28 cellular contexts compared by ENCODE assay signal in the genomic region with DNA sequence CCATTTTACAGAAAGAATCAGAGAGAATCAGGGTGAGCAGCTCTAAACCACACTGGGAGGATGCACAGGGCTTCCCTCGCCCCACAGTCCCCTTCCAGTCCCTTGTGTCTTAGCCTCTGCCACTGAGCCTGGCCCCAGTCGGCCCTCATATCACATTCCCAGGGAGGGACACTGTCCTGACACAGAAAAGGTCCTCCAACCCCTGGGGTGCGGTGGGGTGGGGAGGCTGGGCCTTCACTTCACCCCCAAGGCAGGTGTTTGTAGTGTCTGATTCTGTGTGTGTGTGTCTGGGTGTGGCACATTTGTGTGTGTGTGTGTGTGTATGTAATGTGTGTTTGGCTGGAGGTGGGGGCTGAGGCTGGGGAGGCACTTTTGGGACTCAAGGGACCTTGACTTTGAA. TPM values are rescaled to one million over a fixed set of nuclear protein-coding genes. Genes with fewer than 3 reads are reported as not detected.
A peak's percentile ranks its signal among the peaks of the same experiment; 100 is the strongest.
DNase-seq lines count a peak whose midpoint lies in the region; ATAC-seq and TF ChIP-seq lines count a peak whose summit lies in the region.
"Had no signal": no experiment of that assay in that cellular context is flagged by ENCODE, and none has a peak within 500 bp of the region (broad histone marks: within the 10 kb centered on the region; RNA-seq: fewer than 3 reads in every experiment).

No MANE protein-coding gene starts in this region.

- peaks cover 33% of the 10 kb centered on the region for H3K4me1 Mint-ChIP-seq in nephron

- WGBS in esophagus squamous epithelium, 2 donors = 60 to 100% methylated on average over 1 of the region's 3 CpGs

- TF ChIP-seq CTCF in nephron (IDR thresholded peaks at IDR 0.05; ENCODE audit: unreplicated experiment in 3 of 3) (no peak), esophagus squamous epithelium (IDR thresholded peaks at IDR 0.05) (no peak)

- no peaks in the 10 kb centered on the region for H3K9me3 Mint-ChIP-seq in nephron
- H3K9me3 Mint-ChIP-seq: activated naive CD8-positive, alpha-beta T cell treated with anti-CD3 and anti-CD28 coated beads for 36 hours; CD8-positive, alpha-beta memory T cell had no signal

- H3K4me3 Mint-ChIP-seq in nephron = peak overlapping the region in 2 of 3 experiments; percentile 19 to 91
- H3K4me3 Mint-ChIP-seq: activated naive CD8-positive, alpha-beta T cell treated with anti-CD3 and anti-CD28 coated beads for 36 hours; CD8-positive, alpha-beta memory T cell had no signal

- H3K27ac ChIP-seq in esophagus squamous epithelium = no peak overlapping the region
- H3K27ac ChIP-seq: suprapubic skin had no signal

- no peaks in the 10 kb centered on the region for H3K36me3 ChIP-seq in esophagus squamous epithelium
- H3K36me3 ChIP-seq: left ventricle myocardium inferior, suprapubic skin had no signal

- peaks cover 4% of the 10 kb centered on the region for H3K36me3 Mint-ChIP-seq in nephron (ENCODE audit: low read depth)
- H3K36me3 Mint-ChIP-seq: activated naive CD8-positive, alpha-beta T cell treated with anti-CD3 and anti-CD28 coated beads for 36 hours; CD8-positive, alpha-beta memory T cell had no signal

- H3K4me3 ChIP-seq in esophagus squamous epithelium = no peak overlapping the region
- H3K4me3 ChIP-seq: K562, left ventricle myocardium inferior, skin epidermis, suprapubic skin had no signal

- peaks cover 54% of the 10 kb centered on the region for H3K27me3 Mint-ChIP-seq in nephron (ENCODE audit: low read depth)

- no peaks in the 10 kb centered on the region for H3K9me3 ChIP-seq in esophagus squamous epithelium
- H3K9me3 ChIP-seq: left ventricle myocardium inferior, suprapubic skin had no signal

- no peak for TF ChIP-seq POLR2A in esophagus squamous epithelium (IDR thresholded peaks at IDR 0.05)

- H3K27ac Mint-ChIP-seq in nephron = peak overlapping the region; percentile 96 to 98 (median 97)
- H3K27ac Mint-ChIP-seq: activated naive CD8-positive, alpha-beta T cell treated with anti-CD3 and anti-CD28 coated beads for 36 hours; CD8-positive, alpha-beta memory T cell; naive thymus-derived CD4-positive, alpha-beta T cell had no signal

- intact Hi-C loops in Right ventricle myocardium superior (cut with DNase I) = no loop called here
- intact Hi-C loops in cardiac septum (cut with DNase I) = no loop called here
- intact Hi-C loops in esophagus squamous epithelium (cut with DNase I) = no loop called here

- DNase-seq in Right ventricle myocardium superior = peak; percentile 23
- no peak for DNase-seq in cardiac septum (ENCODE audit: low spot score)
- peak; percentile 40 for DNase-seq in ecto neural progenitor cell (ENCODE audit: low spot score)
- no peak for DNase-seq in stimulated activated CD4-positive, alpha-beta T cell treated with anti-CD3 and anti-CD28 coated beads, Interleukin-2, amount 100 ng/mL, for 24 hours
- no peak for DNase-seq in SK-N-DZ (ENCODE audit: low spot score)
- DNase-seq in esophagus squamous epithelium (lab: John Stamatoyannopoulos, UW) = no peak
- DNase-seq: activated CD4-positive, alpha-beta T cell treated with anti-CD3 and anti-CD28 coated beads for 48 hours; activated CD8-positive, alpha-beta memory T cell treated with anti-CD3 and anti-CD28 coated beads for 24 hours; activated naive CD8-positive, alpha-beta T cell treated with anti-CD3 and anti-CD28 coated beads for 36 hours; activated T-cell treated with anti-CD3 and anti-CD28 coated beads for 4 hours; DMS 273 treated with DMSO at 0.1 percent for 48 hours; glutamatergic neuron; left ventricle myocardium inferior; midbrain; naive thymus-derived CD4-positive, alpha-beta T cell; NCI-H1092; NCI-H187; NCI-H446 treated with DMSO at 0.1 percent for 48 hours; stimulated activated naive CD4-positive, alpha-beta T cell treated with Interleukin-2 at 50 U/mL for 16 hours had no signal

- H3K27me3 ChIP-seq in esophagus squamous epithelium = peaks cover 0 to 87% (median 13%) of the 10 kb centered on the region in 4 donors

- peaks cover 23 to 39% (median 25%) of the 10 kb centered on the region in 3 donors for H3K4me1 ChIP-seq in esophagus squamous epithelium

- ATAC-seq in Right ventricle myocardium superior (ENCODE audit: poor library complexity) (no peak), GM19351 (IDR thresholded peaks at IDR 0.05; ENCODE audit: unreplicated experiment) (no peak)
- ATAC-seq: naive thymus-derived CD4-positive, alpha-beta T cell had no signal

RNA-seq across cellular contexts. Expression of gene KCP, which starts 1.8 kb away (rescaled TPM):
- total RNA-seq in Right ventricle myocardium superior (0.11 TPM), cardiac septum (0.35 TPM), esophagus squamous epithelium (1 to 10 TPM in 2 of 4 donors, under 1 TPM in 2; 0.47 to 1.5 (median 0.87) TPM)
- polyA plus RNA-seq in SK-N-DZ (2014; cell fraction: cytosol; rRNA removed) = 6.3 and 6.5 TPM in 2 replicates
- polyA plus RNA-seq in SK-N-DZ (2014; cell fraction: nucleus; rRNA removed) = 57.9 and 76.8 TPM in 2 replicates
- total RNA-seq: A673, fibroblast of villous mesenchyme, H4 had no signal
- polyA plus RNA-seq: CD8-positive, alpha-beta memory T cell; naive thymus-derived CD4-positive, alpha-beta T cell had no signal

RNA-seq across cellular contexts. Expression of gene IRF5, which starts 25.4 kb away (rescaled TPM):
- total RNA-seq in Right ventricle myocardium superior = 1.9 TPM
- 1.6 TPM for total RNA-seq in cardiac septum
- polyA plus RNA-seq in SK-N-DZ (2014; cell fraction: cytosol; rRNA removed) = 0.29 and 0.68 TPM in 2 replicates
- 0.85 and 5.3 TPM in 2 replicates for polyA plus RNA-seq in SK-N-DZ (2014; cell fraction: nucleus; rRNA removed)
- total RNA-seq in esophagus squamous epithelium = 10 to 100 TPM; 12.2 to 20.5 (median 16.9) TPM
- total RNA-seq: A673 had no signal
- polyA plus RNA-seq: K562 had no signal

RNA-seq across cellular contexts. Expression of gene ATP6V1F, which starts 49.6 kb away (rescaled TPM):
- total RNA-seq in Right ventricle myocardium superior = 119 TPM
- total RNA-seq in cardiac septum = 80.0 TPM
- polyA plus RNA-seq in SK-N-DZ (2014; cell fraction: cytosol; rRNA removed) = 217 and 371 TPM in 2 replicates
- 110 and 137 TPM in 2 replicates for polyA plus RNA-seq in SK-N-DZ (2014; cell fraction: nucleus; rRNA removed)
- total RNA-seq in esophagus squamous epithelium = 100 to 1,000 TPM; 103 to 148 (median 130) TPM

Comparison
In these comparisons a context has a peak if more than half of its experiments do, and no peak if none do; other contexts are left out.
1. DNase-seq: peak in Right ventricle myocardium superior (single experiment) and ecto neural progenitor cell (single experiment); none in cardiac septum (single experiment), stimulated activated CD4-positive, alpha-beta T cell treated with anti-CD3 and anti-CD28 coated beads, Interleukin-2, amount 100 ng/mL, for 24 hours (0 of 2), SK-N-DZ (single experiment) and esophagus squamous epithelium (single experiment).